ENCODE assay signal across 8 cellular contexts in genomic region chr4:14254252-14254651, GRCh38.
DNase-seq lines count a peak whose midpoint lies in the region; ATAC-seq and TF ChIP-seq lines count a peak whose summit lies in the region.

No MANE protein-coding gene starts in this region.

- H3K4me3 ChIP-seq in cardiac muscle cell = no peak overlapping the region
- H3K4me3 ChIP-seq in thoracic aorta = no peak overlapping the region

- intact Hi-C loops in cardiac septum (cut with DNase I) = no loop called here

- H3K27ac ChIP-seq in cardiac muscle cell = no peak overlapping the region
- H3K27ac ChIP-seq in VCaP = no peak overlapping the region
- no peak overlapping the region for H3K27ac ChIP-seq in thoracic aorta

- H3K9me3 ChIP-seq in cardiac muscle cell (ENCODE audit: low read depth) (no peaks in the 10 kb centered on the region), thoracic aorta (no peaks in the 10 kb centered on the region)

- H3K36me3 ChIP-seq in cardiac muscle cell (no peaks in the 10 kb centered on the region), thoracic aorta (no peaks in the 10 kb centered on the region)

- DNase-seq in cardiac muscle cell (ENCODE audit: low read depth in 1 of 2, low spot score in 1 of 2) = peak; percentile 38 to 48
- no peak for DNase-seq in cardiac septum (ENCODE audit: low spot score)
- peak; percentile 3 for DNase-seq in iPS DF 19.7 (ENCODE audit: low read depth, low spot score)
- no peak for DNase-seq in thoracic aorta (ENCODE audit: low spot score)
- no peak for DNase-seq in activated CD8-positive, alpha-beta memory T cell treated with anti-CD3 and anti-CD28 coated beads for 24 hours
- no peak for DNase-seq in GM10248 (ENCODE audit: extremely low spot score)

- CTCF ChIA-PET in GM10248 (lab: Yijun Ruan, JAX) = interaction anchor here (1.5 kb wide), 1 partner anchor 12 kb away, joined by 3 read pairs; no protein-coding TSS in a partner anchor

- H3K27me3 ChIP-seq in cardiac muscle cell (no peaks in the 10 kb centered on the region), thoracic aorta (replicated peaks; ENCODE audit: insufficient read depth) (no peaks in the 10 kb centered on the region)

- TF ChIP-seq CTCF in cardiac muscle cell (IDR thresholded peaks at IDR 0.05; ENCODE audit: low read depth, low read length) (peak; percentile 67), VCaP (conservative IDR thresholded peaks at IDR 0.05) (peak; percentile 71), thoracic aorta (IDR thresholded peaks at IDR 0.05) (peak; percentile 60), GM10248 (IDR thresholded peaks at IDR 0.05; ENCODE audit: control extremely low read depth, extremely low read depth, low read depth, missing control alignments) (no peak)

- peak; percentile 85 for ATAC-seq in HG03025 (IDR thresholded peaks at IDR 0.05; ENCODE audit: low FRiP score, unreplicated experiment)
- no peak for ATAC-seq in thoracic aorta (ENCODE audit: insufficient number of reproducible peaks, low FRiP score, low read depth)

- H3K4me1 ChIP-seq in cardiac muscle cell (ENCODE audit: low read depth) = no peaks in the 10 kb centered on the region
- no peaks in the 10 kb centered on the region for H3K4me1 ChIP-seq in thoracic aorta (ENCODE audit: control insufficient read depth in 1 of 2, low read depth in 2 of 2)

- POLR2A ChIA-PET in GM10248 (lab: Yijun Ruan, JAX) = no interaction called here

Comparison
In these comparisons a context has a peak if more than half of its experiments do, and no peak if none do; other contexts are left out.
1. DNase-seq: peak in cardiac muscle cell (2 of 2) and iPS DF 19.7 (single experiment); none in cardiac septum (single experiment), thoracic aorta (single experiment), activated CD8-positive, alpha-beta memory T cell treated with anti-CD3 and anti-CD28 coated beads for 24 hours (single experiment) and GM10248 (single experiment).